8 cellular contexts compared by ENCODE assay signal in genomic region chr7:4883352-4884144, GRCh38. TPM values are rescaled to one million over a fixed set of nuclear protein-coding genes. Genes with fewer than 3 reads are reported as not detected.
DNase-seq lines count a peak whose midpoint lies in the region; ATAC-seq, FAIRE-seq and TF ChIP-seq lines count a peak whose summit lies in the region.

TSS of gene RADIL (minus strand) at chr7:4883716. CDS start at chr7:4878139, 5,577 bp downstream.

- H3K36me3 Mint-ChIP-seq in GM23338 (ENCODE audit: low read depth) = no peaks in the 10 kb centered on the region

- H3K79me2 ChIP-seq in GM23338 (replicated peaks; ENCODE audit: insufficient read depth) = no peaks in the 10 kb centered on the region

- no peaks in the 10 kb centered on the region for H4K20me1 ChIP-seq in GM23338 (replicated peaks; ENCODE audit: insufficient read depth)

- H3K4me3 Mint-ChIP-seq in GM23338 = peak within 1 kb of the TSS; percentile 78

- H3F3A ChIP-seq in GM23338 (replicated peaks; ENCODE audit: low read depth) = no peaks in the 10 kb centered on the region

- peak within 1 kb of the TSS; percentile 83 for H3K27ac ChIP-seq in GM23338 (ENCODE audit: low read depth)
- peak within 1 kb of the TSS; percentile 84 for H3K27ac ChIP-seq in right cardiac atrium (ENCODE audit: low read length)

- peaks cover 2% of the 10 kb centered on the region; the same call in 2 of the 3 replicates for H3K9me3 Mint-ChIP-seq in GM23338

- ATAC-seq in GM23338 (peak; percentile 82), right cardiac atrium (peak; percentile 92 to 95)

- no peaks in the 10 kb centered on the region for H3K9me2 ChIP-seq in GM23338 (ENCODE audit: insufficient read depth)

- DNase-seq in D721Med (ENCODE audit: insufficient read length, low spot score) (peak; percentile 92), GM23338 (ENCODE audit: low spot score) (peak; percentile 97), NCI-H128 (lab: John Stamatoyannopoulos, UW; ENCODE audit: unreplicated experiment) (peak; percentile 66), T-helper 22 cell (ENCODE audit: low read depth) (peak; percentile 66), anterior cingulate cortex (lab: John Stamatoyannopoulos, UW) (peak in 57 of 58 donors; percentile 23 to 96 (median 90)), right cardiac atrium (peak; percentile 97 to 99 (median 99)), putamen (ENCODE audit: low spot score) (peak; percentile 90), urothelium cell line (ENCODE audit: low spot score) (no peak)

- intact Hi-C loops in right cardiac atrium (cut with DNase I) = loop anchor here in 3 of 4 donors (5.0 to 10.0 kb wide), 4 partner anchors 49 to 89 kb away; no protein-coding TSS in a partner anchor

- H3K4me1 Mint-ChIP-seq in GM23338 = peaks cover 12% of the 10 kb centered on the region; the same call in 1 of the 3 replicates

- no peak within 1 kb of the TSS for H3K27ac Mint-ChIP-seq in GM23338

- H3K4me1 ChIP-seq in GM23338 (ENCODE audit: insufficient read depth) (peaks cover 9% of the 10 kb centered on the region; the same call in 1 of the 2 replicates), right cardiac atrium (ENCODE audit: control insufficient read depth, insufficient read depth, low read length) (no peaks in the 10 kb centered on the region)

- H3K4me2 ChIP-seq in GM23338 = peak within 1 kb of the TSS; percentile 100

- WGBS in right cardiac atrium = 3% methylated on average over 75 of the region's 75 CpGs

- no peaks in the 10 kb centered on the region for H3K36me3 ChIP-seq in GM23338 (ENCODE audit: insufficient read depth)

- peak; percentile 55 for TF ChIP-seq CTCF in D721Med (IDR thresholded peaks at IDR 0.05; ENCODE audit: insufficient read depth, missing control alignments)
- peak; percentile 65 to 83 for TF ChIP-seq CTCF in GM23338 (conservative IDR thresholded peaks at IDR 0.05; ENCODE audit: low read depth in 2 of 2)

- H2AFZ ChIP-seq in GM23338 = peak within 1 kb of the TSS; percentile 95

- H3K4me3 ChIP-seq in GM23338 = peak within 1 kb of the TSS; percentile 92
- peak within 1 kb of the TSS; percentile 82 for H3K4me3 ChIP-seq in right cardiac atrium (ENCODE audit: low read length)

- H3K27me3 ChIP-seq in GM23338 (ENCODE audit: insufficient read depth) (peaks cover 14% of the 10 kb centered on the region; the same call in 1 of the 2 replicates), right cardiac atrium (ENCODE audit: control insufficient read depth, insufficient read depth) (no peaks in the 10 kb centered on the region)

- H3K27me3 Mint-ChIP-seq in GM23338 (ENCODE audit: insufficient read depth, low read depth, poor library complexity) = peaks cover 15% of the 10 kb centered on the region

- no peak for FAIRE-seq in D721Med (lab: Jason Lieb, UNC)
- peak; percentile 61 for FAIRE-seq in urothelium cell line (lab: Jason Lieb, UNC)

- no peaks in the 10 kb centered on the region for H3K9me3 ChIP-seq in right cardiac atrium (ENCODE audit: control insufficient read depth, low read length)

TF ChIP-seq in GM23338, 12 proteins besides CTCF, POLR2A, EP300 and RAD21:
- TF ChIP-seq POLR2AphosphoS5 (IDR thresholded peaks at IDR 0.05; ENCODE audit: low read depth) = no peak
- no peak for TF ChIP-seq ZNF331 (CRISPR knock-in tag; IDR thresholded peaks at IDR 0.05; ENCODE audit: low read depth)

RNA-seq across cellular contexts. Expression of gene RADIL, which starts in this region (rescaled TPM):
- 7.8 and 9.8 TPM in 2 replicates for total RNA-seq in GM23338 (2014; rRNA removed; shearing (Covaris generic))
- polyA plus RNA-seq in GM23338 (2016; fragmentation: Nextera tagmentation; extraction: Ambion mirVana) (4.3 and 4.8 TPM in 2 replicates), right cardiac atrium (4.7 TPM)
- 10 to 100 TPM in 2 of 4 donors, 1 to 10 TPM in 2; 6.9 to 12.0 (median 9.4) TPM for total RNA-seq in right cardiac atrium
